ENCODE assay signal across 24 cellular contexts in genomic region chr9:98280162-98280561, GRCh38.
"Had no signal": no experiment of that assay in that cellular context is flagged by ENCODE, and none has a peak within 500 bp of the region (broad histone marks: within the 10 kb centered on the region; RNA-seq: fewer than 3 reads in every experiment).

No MANE protein-coding gene starts in this region.

- H3K4me1 Mint-ChIP-seq: immature natural killer cell; nephron; stimulated activated memory B cell treated with anti-CD40 and anti-IgM and Interleukin-4, amounts not matched to agents 10 μg/mL and 1 μg/mL and 100 μg/mL, for 72 hours; stimulated activated naive CD8-positive, alpha-beta T cell treated with anti-CD3 and anti-CD28 coated beads, Interleukin-15, amount 100 ng/mL, for 72 hours had no signal

- H3K9me3 Mint-ChIP-seq: immature natural killer cell; naive thymus-derived CD8-positive, alpha-beta T cell; nephron; neural crest cell; stimulated activated memory B cell treated with anti-CD40 and anti-IgM and Interleukin-4, amounts not matched to agents 10 μg/mL and 1 μg/mL and 100 μg/mL, for 72 hours; stimulated activated naive CD8-positive, alpha-beta T cell treated with anti-CD3 and anti-CD28 coated beads, Interleukin-15, amount 100 ng/mL, for 72 hours had no signal

- H3K27ac Mint-ChIP-seq: immature natural killer cell; nephron; progenitor cell of endocrine pancreas; stimulated activated memory B cell treated with anti-CD40 and anti-IgM and Interleukin-4, amounts not matched to agents 10 μg/mL and 1 μg/mL and 100 μg/mL, for 72 hours; stimulated activated naive CD8-positive, alpha-beta T cell treated with anti-CD3 and anti-CD28 coated beads, Interleukin-15, amount 100 ng/mL, for 72 hours had no signal

- H3K36me3 Mint-ChIP-seq: immature natural killer cell; naive thymus-derived CD8-positive, alpha-beta T cell; stimulated activated memory B cell treated with anti-CD40 and anti-IgM and Interleukin-4, amounts not matched to agents 10 μg/mL and 1 μg/mL and 100 μg/mL, for 72 hours had no signal

- H3K27ac ChIP-seq: left ventricle myocardium inferior, ovary, right atrium auricular region, right lobe of liver, tibial nerve, upper lobe of left lung, vagina had no signal

- H3K4me3 ChIP-seq: left ventricle myocardium inferior, lung, ovary, right atrium auricular region, right lobe of liver, smooth muscle cell, tibial nerve, upper lobe of left lung, vagina had no signal

- DNase-seq: hypothalamus; immature natural killer cell; left ventricle myocardium inferior; naive thymus-derived CD8-positive, alpha-beta T cell; ovary; right lobe of liver; stimulated activated CD4-positive, alpha-beta T cell treated with anti-CD3 and anti-CD28 coated beads, Interleukin-1b, Interleukin-23, amount 100 ng/mL, for 48 hours; stimulated activated CD4-positive, alpha-beta T cell treated with anti-CD3 and anti-CD28 coated beads, Interleukin-2, amount 100 ng/mL, for 48 hours; stimulated activated CD4-positive, alpha-beta T cell treated with anti-CD3 and anti-CD28 coated beads, Interleukin-4, amount 100 ng/mL, for 4 hours; stimulated activated CD8-positive, alpha-beta memory T cell treated with anti-CD3 and anti-CD28 coated beads, Interleukin-4, amount 100 ng/mL, for 48 hours; stimulated activated naive CD4-positive, alpha-beta T cell treated with Interleukin-2 at 50 U/mL for 16 hours; stimulated activated naive CD8-positive, alpha-beta T cell treated with anti-CD3 and anti-CD28 coated beads, Interleukin-15, amount 100 ng/mL, for 72 hours; substantia nigra; upper lobe of left lung had no signal

- H3K4me1 ChIP-seq: left ventricle myocardium inferior, right atrium auricular region, right lobe of liver, tibial nerve, upper lobe of left lung, vagina had no signal

- H3K36me3 ChIP-seq: left ventricle myocardium inferior, ovary, right atrium auricular region, right lobe of liver, tibial nerve, upper lobe of left lung, vagina had no signal

- H3K9me3 ChIP-seq: left ventricle myocardium inferior, ovary, right atrium auricular region, right lobe of liver, tibial nerve, upper lobe of left lung, vagina had no signal

- H3K4me2 ChIP-seq: smooth muscle cell had no signal

- ATAC-seq: naive thymus-derived CD8-positive, alpha-beta T cell; right lobe of liver; stimulated activated memory B cell treated with anti-CD40 and anti-IgM and Interleukin-4, amounts not matched to agents 10 μg/mL and 1 μg/mL and 100 μg/mL, for 72 hours; stimulated activated naive CD8-positive, alpha-beta T cell treated with anti-CD3 and anti-CD28 coated beads, Interleukin-15, amount 100 ng/mL, for 72 hours had no signal

- H3K4me3 Mint-ChIP-seq: immature natural killer cell; naive thymus-derived CD8-positive, alpha-beta T cell; nephron; neural crest cell; stimulated activated memory B cell treated with anti-CD40 and anti-IgM and Interleukin-4, amounts not matched to agents 10 μg/mL and 1 μg/mL and 100 μg/mL, for 72 hours; stimulated activated naive CD8-positive, alpha-beta T cell treated with anti-CD3 and anti-CD28 coated beads, Interleukin-15, amount 100 ng/mL, for 72 hours had no signal

- FAIRE-seq: islet of Langerhans had no signal

- H3K27me3 ChIP-seq: ovary, right atrium auricular region, right lobe of liver, upper lobe of left lung, vagina had no signal
